Comparison of ENCODE assay signal across 16 cellular contexts in genomic region chrX:10103023-10103422, GRCh38. TPM values are rescaled to one million over a fixed set of nuclear protein-coding genes. Genes with fewer than 3 reads are reported as not detected.
DNase-seq lines count a peak whose midpoint lies in the region; ATAC-seq and TF ChIP-seq lines count a peak whose summit lies in the region.
"Had no signal": no experiment of that assay in that cellular context is flagged by ENCODE, and none has a peak within 500 bp of the region (broad histone marks: within the 10 kb centered on the region; RNA-seq: fewer than 3 reads in every experiment).

No MANE protein-coding gene starts in this region.

- no peak overlapping the region for H4K8ac ChIP-seq in H9 (replicated peaks; ENCODE audit: insufficient read length, low read depth, low read length)
- no peak overlapping the region for H4K8ac ChIP-seq in mesenchymal stem cell (ENCODE audit: low read length)

- H3K18ac ChIP-seq in H9 (ENCODE audit: insufficient read length, low read depth, low read length) (no peak overlapping the region), mesenchymal stem cell (ENCODE audit: low read depth in 1 of 2, low read length in 2 of 2) (peak overlapping the region in 1 of 2 experiments; percentile 37)

- no peaks in the 10 kb centered on the region for H3K4me1 Mint-ChIP-seq in H9

- no peak overlapping the region for H3K4me3 Mint-ChIP-seq in H9
- H3K4me3 Mint-ChIP-seq: activated CD4-positive, alpha-beta T cell treated with anti-CD3 and anti-CD28 coated beads, Interleukin-2, amount 10 ng/mL, durations not matched to agents 24 days and 14 days; activated T-cell treated with anti-CD3 and anti-CD28 coated beads, Interleukin-2, amount 50 U/mL, for 4 hours had no signal

- no peak overlapping the region for H3K4me3 ChIP-seq in choroid plexus epithelial cell (ENCODE audit: low read depth, low read length)
- no peak overlapping the region for H3K4me3 ChIP-seq in mesenchymal stem cell (ENCODE audit: insufficient read depth in 1 of 2, low read depth in 1 of 2, low read length in 2 of 2)
- H3K4me3 ChIP-seq: adrenal gland, transverse colon had no signal

- H3K9me3 Mint-ChIP-seq in H9, result peaks cover 40 to 46% of the 10 kb centered on the region in 2 experiments
- H3K9me3 Mint-ChIP-seq: activated CD4-positive, alpha-beta T cell treated with anti-CD3 and anti-CD28 coated beads, Interleukin-2, amount 10 ng/mL, durations not matched to agents 24 days and 14 days; activated T-cell treated with anti-CD3 and anti-CD28 coated beads, Interleukin-2, amount 50 U/mL, for 4 hours had no signal

- H3K9me3 ChIP-seq in H9 (ENCODE audit: control insufficient read depth, low read depth, low read length) (no peaks in the 10 kb centered on the region), mesenchymal stem cell (ENCODE audit: control insufficient read depth, low read length) (no peaks in the 10 kb centered on the region)
- H3K9me3 ChIP-seq: adrenal gland, transverse colon had no signal

- H2BK120ac ChIP-seq in H9 (ENCODE audit: low read depth, low read length, poor library complexity, severe bottlenecking) (no peak overlapping the region), mesenchymal stem cell (ENCODE audit: low read depth, low read length) (no peak overlapping the region)

- no peak for TF ChIP-seq CTCF in AG09319 (IDR thresholded peaks at IDR 0.05; ENCODE audit: low read depth, low read length)
- TF ChIP-seq CTCF in H9 (conservative IDR thresholded peaks at IDR 0.05), result no peak
- no peak for TF ChIP-seq CTCF in choroid plexus epithelial cell (conservative IDR thresholded peaks at IDR 0.05; ENCODE audit: low read depth, low read length)

- H4K5ac ChIP-seq in H9 (ENCODE audit: insufficient read length, low read depth, low read length), result no peak overlapping the region

- H3K14ac ChIP-seq in H9 (ENCODE audit: insufficient read depth, low read length) (no peak overlapping the region), mesenchymal stem cell (ENCODE audit: low read length in 2 of 2) (no peak overlapping the region)

- no peaks in the 10 kb centered on the region for H3K79me1 ChIP-seq in H9 (ENCODE audit: insufficient read depth, low read depth, low read length, poor library complexity, severe bottlenecking)
- peaks cover 2% of the 10 kb centered on the region for H3K79me1 ChIP-seq in mesenchymal stem cell (replicated peaks; ENCODE audit: low read length, poor library complexity, severe bottlenecking)

- H3K9ac ChIP-seq in H9 (ENCODE audit: extremely low read depth, insufficient read length, low read length), result no peak overlapping the region
- H3K9ac ChIP-seq in mesenchymal stem cell (ENCODE audit: low read length), result no peak overlapping the region

- H3T11ph ChIP-seq in H9 (ENCODE audit: low read length), result no peak overlapping the region

- H3K4me1 ChIP-seq in H9 (ENCODE audit: insufficient read depth, low read length) (no peaks in the 10 kb centered on the region), mesenchymal stem cell (ENCODE audit: control insufficient read depth, insufficient read depth, low read depth, low read length) (peaks cover 3% of the 10 kb centered on the region)

- H4K91ac ChIP-seq in H9 (ENCODE audit: insufficient read length, low read depth, low read length) (no peak overlapping the region), mesenchymal stem cell (ENCODE audit: low read length) (no peak overlapping the region)

- H2AFZ ChIP-seq in H9 (ENCODE audit: low read length), result no peak overlapping the region
- no peak overlapping the region for H2AFZ ChIP-seq in mesenchymal stem cell (ENCODE audit: low read depth, low read length)

- H3K4ac ChIP-seq in H9 (ENCODE audit: low read depth, low read length) (no peak overlapping the region), mesenchymal stem cell (ENCODE audit: low read depth in 1 of 2, low read length in 2 of 2) (no peak overlapping the region)

- H4K20me1 ChIP-seq in H9 (ENCODE audit: control insufficient read depth, insufficient read depth, insufficient read length), result no peaks in the 10 kb centered on the region

- H3K23ac ChIP-seq in H9 (ENCODE audit: insufficient read length, low read depth, low read length) (no peak overlapping the region), mesenchymal stem cell (ENCODE audit: low read length in 2 of 2) (no peak overlapping the region)

- DNase-seq in AG09319 (ENCODE audit: extremely low read depth, low read depth) (peak; percentile 73), H9 (no peak), choroid plexus epithelial cell (ENCODE audit: low read depth) (peak; percentile 67), mesenchymal stem cell (peak; percentile 86), NCI-H2081 (lab: John Stamatoyannopoulos, UW) (no peak), NCI-H2171 (lab: John Stamatoyannopoulos, UW) (no peak), NCI-H2107 (lab: John Stamatoyannopoulos, UW) (no peak)
- DNase-seq: activated CD4-positive, alpha-beta T cell treated with anti-CD3 and anti-CD28 coated beads, Interleukin-2, amount 10 ng/mL, durations not matched to agents 24 days and 14 days; activated T-cell treated with anti-CD3 and anti-CD28 coated beads, Interleukin-2, amount 50 U/mL, for 4 hours; adrenal gland; C1 segment of cervical spinal cord; NCI-H1694; NCI-H82; T-helper 2 cell; transverse colon had no signal

- no peaks in the 10 kb centered on the region for H3K27me3 Mint-ChIP-seq in H9 (ENCODE audit: low read depth)
- H3K27me3 Mint-ChIP-seq: activated CD4-positive, alpha-beta T cell treated with anti-CD3 and anti-CD28 coated beads, Interleukin-2, amount 10 ng/mL, durations not matched to agents 24 days and 14 days had no signal

- no peak overlapping the region for H2AK5ac ChIP-seq in H9 (ENCODE audit: insufficient read length, low read length)
- no peak overlapping the region for H2AK5ac ChIP-seq in mesenchymal stem cell (ENCODE audit: low read length, severe bottlenecking)

- H3K27ac Mint-ChIP-seq in H9, result no peak overlapping the region
- H3K27ac Mint-ChIP-seq: activated CD4-positive, alpha-beta T cell treated with anti-CD3 and anti-CD28 coated beads, Interleukin-2, amount 10 ng/mL, durations not matched to agents 24 days and 14 days had no signal

- no CpG with 5 or more reads among the region's 8 CpGs for WGBS in H9 (ENCODE audit: extremely low coverage, insufficient read length, low lambda C conversion rate)
- 33% methylated on average over 8 of the region's 8 CpGs for WGBS in mesenchymal stem cell

- no peak overlapping the region for H3K27ac ChIP-seq in H9 (ENCODE audit: insufficient read length, low read depth, low read length)
- peak overlapping the region; percentile 40 for H3K27ac ChIP-seq in mesenchymal stem cell (ENCODE audit: low read length, poor library complexity, severe bottlenecking)
- H3K27ac ChIP-seq: adrenal gland had no signal

- H3K27me3 ChIP-seq in H9 (ENCODE audit: insufficient read depth, low read length), result no peaks in the 10 kb centered on the region
- no peaks in the 10 kb centered on the region for H3K27me3 ChIP-seq in mesenchymal stem cell (ENCODE audit: control insufficient read depth in 1 of 2, insufficient read depth in 1 of 2, low read length in 2 of 2)
- H3K27me3 ChIP-seq: adrenal gland, transverse colon had no signal

- no peaks in the 10 kb centered on the region for H3K79me2 ChIP-seq in H9 (ENCODE audit: insufficient read depth, low read length)

- H3K23me2 ChIP-seq in H9 (ENCODE audit: insufficient read length, low read depth, low read length, poor library complexity, severe bottlenecking), result no peaks in the 10 kb centered on the region

- no peak overlapping the region for H3K56ac ChIP-seq in H9 (ENCODE audit: insufficient read length, low read depth, low read length)

- no peak for ATAC-seq in HG02610 (IDR thresholded peaks at IDR 0.05; ENCODE audit: unreplicated experiment)
- ATAC-seq: activated T-cell treated with anti-CD3 and anti-CD28 coated beads, Interleukin-2, amount 50 U/mL, for 4 hours had no signal

- H3K36me3 Mint-ChIP-seq in H9 (ENCODE audit: insufficient read depth in 1 of 3, low read depth in 3 of 3), result peaks cover 49 to 52% (median 49%) of the 10 kb centered on the region in 3 experiments

- H3K4me2 ChIP-seq in H9 (ENCODE audit: insufficient read depth, insufficient read length, low read length), result no peak overlapping the region
- H3K4me2 ChIP-seq in mesenchymal stem cell (ENCODE audit: low read length, poor library complexity, severe bottlenecking), result no peak overlapping the region

- H3K36me3 ChIP-seq in mesenchymal stem cell (ENCODE audit: control insufficient read depth in 1 of 2, insufficient read depth in 2 of 2, low read depth in 1 of 2, low read length in 2 of 2), result peaks cover 4 to 7% of the 10 kb centered on the region in 2 experiments
- H3K36me3 ChIP-seq: adrenal gland, transverse colon had no signal

- H2BK5ac ChIP-seq in H9 (ENCODE audit: insufficient read length, low read length) (no peak overlapping the region), mesenchymal stem cell (ENCODE audit: low read depth, low read length, poor library complexity, severe bottlenecking) (no peak overlapping the region)

- H2BK12ac ChIP-seq in H9 (ENCODE audit: insufficient read length, low read depth, low read length) (no peak overlapping the region), mesenchymal stem cell (ENCODE audit: low read length in 2 of 2) (no peak overlapping the region)

- H2BK20ac ChIP-seq in H9 (ENCODE audit: low read depth, low read length, poor library complexity, severe bottlenecking), result no peak overlapping the region

- H2BK15ac ChIP-seq in H9 (ENCODE audit: low read depth, low read length) (peak overlapping the region; percentile 54; the same call in 1 of the 2 replicates), mesenchymal stem cell (ENCODE audit: low read depth, poor library complexity, severe bottlenecking) (no peak overlapping the region)

RNA-seq across cellular contexts. Expression of gene CLCN4, which starts 53.8 kb away (rescaled TPM):
- 4.7 and 6.9 TPM in 2 replicates for total RNA-seq in H9 (2021)
- 3.0 TPM for polyA plus RNA-seq in mesenchymal stem cell (2013, experiment 1 of 2)
- 3.0 TPM for polyA plus RNA-seq in mesenchymal stem cell (2013, experiment 2 of 2)
- total RNA-seq: activated CD4-positive, alpha-beta T cell treated with anti-CD3 and anti-CD28 coated beads, Interleukin-2, amount 10 ng/mL, durations not matched to agents 24 days and 14 days had no signal

Comparison
In these comparisons a context has a peak if more than half of its experiments do, and no peak if none do; other contexts are left out.
1. DNase-seq: peak in AG09319 (single experiment), choroid plexus epithelial cell (single experiment) and mesenchymal stem cell (single experiment); none in H9 (single experiment), NCI-H2081 (0 of 2), NCI-H2171 (single experiment) and NCI-H2107 (single experiment).